In genomic region chr19:15464394-15465385, GRCh38 we compare ENCODE assay signal across 8 cellular contexts.
DNase-seq lines count a peak whose midpoint lies in the region; ATAC-seq and TF ChIP-seq lines count a peak whose summit lies in the region.

Gene RASAL3, minus strand, starts transcription at chr19:15464544. Its CDS starts 186 bp downstream, at chr19:15464358.

- no peak within 1 kb of the TSS for H3K27ac ChIP-seq in stomach smooth muscle (ENCODE audit: low read length)

- peaks cover 21 to 34% of the 10 kb centered on the region in 2 donors for H3K27me3 ChIP-seq in stomach smooth muscle (ENCODE audit: control insufficient read depth in 1 of 2, insufficient read depth in 2 of 2, low read length in 2 of 2)

- DNase-seq in RPMI8226 (peak; percentile 69), medulla oblongata (ENCODE audit: extremely low spot score) (peak; percentile 26), epidermal melanocyte (ENCODE audit: insufficient read length, low spot score) (no peak)
- peak; percentile 67 for DNase-seq in activated naive CD4-positive, alpha-beta T cell treated with Interleukin-2 at 50 U/mL for 16 hours

- H3K36me3 ChIP-seq in stomach smooth muscle (ENCODE audit: control insufficient read depth in 2 of 2, insufficient read depth in 2 of 2, low read length in 2 of 2), result no peaks in the 10 kb centered on the region

- no peaks in the 10 kb centered on the region for H3K9me3 ChIP-seq in stomach smooth muscle (ENCODE audit: control insufficient read depth in 2 of 2, low read length in 2 of 2)

- peak within 1 kb of the TSS; percentile 11 to 22 for H3K4me3 ChIP-seq in stomach smooth muscle (ENCODE audit: low read length in 2 of 2)

- H3K4me1 ChIP-seq in stomach smooth muscle (ENCODE audit: control insufficient read depth, insufficient read depth, low read length), result peaks cover 7% of the 10 kb centered on the region

- TF ChIP-seq POLR2A in GM19099 (IDR thresholded peaks at IDR 0.05; ENCODE audit: extremely low read depth, insufficient read length, low read depth), result peak; percentile 56

- no peak for ATAC-seq in GM21390 (IDR thresholded peaks at IDR 0.05; ENCODE audit: unreplicated experiment)
- ATAC-seq in GM18519 (IDR thresholded peaks at IDR 0.05; ENCODE audit: low FRiP score, unreplicated experiment), result no peak

- H3K9ac ChIP-seq in stomach smooth muscle (ENCODE audit: low read length in 2 of 2), result no peak within 1 kb of the TSS
